In genomic region chr12:96061864-96062453, GRCh38 we compare ENCODE assay signal across 8 cellular contexts. TPM values are rescaled to one million over a fixed set of nuclear protein-coding genes. Genes with fewer than 3 reads are reported as not detected.
DNase-seq lines count a peak whose midpoint lies in the region; ATAC-seq, FAIRE-seq and TF ChIP-seq lines count a peak whose summit lies in the region.

No MANE protein-coding gene starts in this region.

- DNase-seq in 8988T (peak; percentile 46), GM12891 (ENCODE audit: insufficient read length, low spot score) (peak; percentile 49), NCI-H2171 treated with DMSO at 0.1 percent for 48 hours (lab: John Stamatoyannopoulos, UW) (peak; percentile 78), left lobe of liver (ENCODE audit: low spot score) (peak; percentile 59)
- DNase-seq in activated CD4-positive, CD25-positive, alpha-beta regulatory T cell (lab: John Stamatoyannopoulos, UW) = peak; percentile 29 to 64 (median 51)
- peak; percentile 69 for DNase-seq in central memory CD4-positive, alpha-beta T cell
- peak; percentile 63 to 72 for DNase-seq in stimulated activated CD4-positive, alpha-beta T cell treated with anti-CD3 and anti-CD28 coated beads, Interleukin-4, amount 100 ng/mL, for 48 hours (ENCODE audit: low read depth in 2 of 2)

- ATAC-seq in HG02981 (IDR thresholded peaks at IDR 0.05; ENCODE audit: unreplicated experiment) = peak; percentile 64
- ATAC-seq in left lobe of liver = peak; percentile 86

- peak; percentile 95 for FAIRE-seq in GM12891 (lab: Jason Lieb, UNC)

- TF ChIP-seq POLR2A in GM12891 (IDR thresholded peaks at IDR 0.05; ENCODE audit: low read depth, low read length) = no peak

TF ChIP-seq in GM12891, 5 proteins besides CTCF, POLR2A, EP300 and RAD21:
- TF ChIP-seq POU2F2 (IDR thresholded peaks at IDR 0.05; ENCODE audit: low read depth, low read length) (no peak), TAF1 (IDR thresholded peaks at IDR 0.05; ENCODE audit: low read depth, low read length) (no peak), PAX5 (IDR thresholded peaks at IDR 0.05; ENCODE audit: insufficient read depth, low read length, severe bottlenecking) (no peak), POLR2AphosphoS5 (IDR thresholded peaks at IDR 0.05; ENCODE audit: low read depth, low read length) (no peak)
TF ChIP-seq in GM12891: peak in this region for 0.

RNA-seq across cellular contexts. Expression of gene LTA4H, which starts 26.6 kb away (rescaled TPM):
- 38.9 TPM for polyA plus RNA-seq in GM12891 (2012; ENCODE audit: low read depth, missing spikeins)
- 17.7 TPM for total RNA-seq in left lobe of liver

Comparison
In these comparisons a context has a peak if more than half of its experiments do, and no peak if none do; other contexts are left out.
1. Peak in every context shown above with its lines: DNase-seq and ATAC-seq.